ENCODE assay signal across 1 cellular context in the genomic region with DNA sequence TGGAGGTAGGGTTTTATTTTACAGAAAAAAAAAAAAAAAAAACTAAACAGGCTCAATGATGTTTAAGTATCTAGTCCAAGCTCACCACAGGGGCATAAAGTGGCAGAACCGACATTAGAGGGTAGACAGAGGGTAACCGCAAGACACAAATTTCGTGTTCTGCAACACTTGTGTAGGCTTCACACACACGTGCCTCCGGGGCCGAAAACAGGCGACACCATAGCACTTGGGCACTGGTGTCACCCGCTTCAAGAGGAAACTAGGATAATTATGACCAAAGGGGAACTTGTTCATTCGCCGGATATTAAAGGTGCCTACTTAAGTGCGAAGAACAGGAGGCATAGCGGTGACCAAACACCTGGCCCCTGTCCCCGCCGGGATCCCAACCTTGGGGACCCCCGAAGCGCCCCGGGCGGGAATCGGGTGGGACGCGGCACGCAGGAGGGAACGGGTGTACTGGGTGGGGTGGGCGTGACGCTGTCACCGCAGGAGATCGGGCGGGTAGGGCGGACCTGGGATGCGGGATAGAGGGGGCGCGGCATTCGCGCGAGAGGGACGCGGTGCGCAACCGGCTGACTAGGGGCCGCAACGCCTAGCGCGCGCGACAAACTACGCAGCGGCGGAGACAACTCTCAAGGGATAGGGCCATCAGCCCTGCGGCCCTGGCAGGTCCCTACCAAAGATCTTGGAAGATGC.
TF ChIP-seq lines count a peak whose summit lies in the region.

No MANE protein-coding gene starts in this region.

TF ChIP-seq in IMR-90, 13 proteins besides CTCF, POLR2A, EP300 and RAD21 (continued from another document):
- TF ChIP-seq, protein P1, sequence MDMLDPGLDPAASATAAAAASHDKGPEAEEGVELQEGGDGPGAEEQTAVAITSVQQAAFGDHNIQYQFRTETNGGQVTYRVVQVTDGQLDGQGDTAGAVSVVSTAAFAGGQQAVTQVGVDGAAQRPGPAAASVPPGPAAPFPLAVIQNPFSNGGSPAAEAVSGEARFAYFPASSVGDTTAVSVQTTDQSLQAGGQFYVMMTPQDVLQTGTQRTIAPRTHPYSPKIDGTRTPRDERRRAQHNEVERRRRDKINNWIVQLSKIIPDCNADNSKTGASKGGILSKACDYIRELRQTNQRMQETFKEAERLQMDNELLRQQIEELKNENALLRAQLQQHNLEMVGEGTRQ (IDR thresholded peaks at IDR 0.05; ENCODE audit: low read depth, low read length), result no peak
